ENCODE assay signal across 9 cellular contexts in the genomic region with DNA sequence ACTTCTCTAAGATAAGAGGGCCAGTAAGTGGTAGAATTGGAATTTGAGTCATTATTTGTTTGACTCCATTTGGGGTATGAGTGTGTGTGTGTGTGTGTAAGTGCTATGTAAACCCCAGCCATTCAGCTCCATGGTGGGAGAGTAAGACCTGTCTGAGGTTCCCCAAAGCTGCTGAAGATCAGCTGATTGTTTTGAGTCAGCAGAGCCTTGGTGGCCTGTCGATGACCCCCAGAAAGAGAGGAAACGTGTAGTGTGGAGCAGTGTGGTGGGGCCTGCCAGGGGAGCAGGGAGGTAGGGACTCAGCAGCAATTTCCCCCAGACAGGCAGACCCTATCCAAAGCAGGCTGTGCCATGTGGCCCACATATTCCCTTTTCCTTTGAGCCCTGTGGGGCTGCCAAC. TPM values are rescaled to one million over a fixed set of nuclear protein-coding genes. Genes with fewer than 3 reads are reported as not detected.
DNase-seq lines count a peak whose midpoint lies in the region; ATAC-seq and TF ChIP-seq lines count a peak whose summit lies in the region.
"Had no signal": no experiment of that assay in that cellular context is flagged by ENCODE, and none has a peak within 500 bp of the region (broad histone marks: within the 10 kb centered on the region; RNA-seq: fewer than 3 reads in every experiment).

No MANE protein-coding gene starts in this region.

- peak overlapping the region; percentile 69 for H3K4me2 ChIP-seq in skeletal muscle satellite cell (ENCODE audit: low read length)

- H3K9me3 ChIP-seq in skeletal muscle satellite cell (replicated peaks; ENCODE audit: low read length) (no peaks in the 10 kb centered on the region), prostate gland (no peaks in the 10 kb centered on the region)

- H3K27ac ChIP-seq in prostate gland = peak overlapping the region in 1 of 2 donors; percentile 51

- peak overlapping the region; percentile 46 for H3K9ac ChIP-seq in skeletal muscle satellite cell (ENCODE audit: low read depth, low read length)

- TF ChIP-seq POLR2A in prostate gland (IDR thresholded peaks at IDR 0.05) = no peak

- H3K4me3 ChIP-seq in fibroblast of the aortic adventitia (ENCODE audit: low read depth, low read length) (peak overlapping the region; percentile 47), skeletal muscle satellite cell (ENCODE audit: low read length) (peak overlapping the region; percentile 55), prostate gland (no peak overlapping the region)

- 36% methylated on average over 2 of the region's 2 CpGs for WGBS in prostate gland

- H3K36me3 ChIP-seq in skeletal muscle satellite cell (ENCODE audit: insufficient read depth, low read length) (peaks cover 40% of the 10 kb centered on the region), prostate gland (peaks cover 16 to 17% of the 10 kb centered on the region in 2 donors)

- H3K27me3 ChIP-seq in skeletal muscle satellite cell (ENCODE audit: control insufficient read depth, insufficient read depth, low read length) (no peaks in the 10 kb centered on the region), prostate gland (replicated peaks; ENCODE audit: insufficient read depth) (no peaks in the 10 kb centered on the region)

- DNase-seq in NCI-H226 = peak; percentile 26
- peak; percentile 85 for DNase-seq in fibroblast of the aortic adventitia (ENCODE audit: low read depth)
- no peak for DNase-seq in prostate gland (ENCODE audit: low spot score)
- no peak for DNase-seq in NCI-H345 treated with DMSO at 0.1 percent for 48 hours (lab: John Stamatoyannopoulos, UW; ENCODE audit: unreplicated experiment)
- no peak for DNase-seq in ecto neural progenitor cell (ENCODE audit: low spot score)
- no peak for DNase-seq in amygdala (lab: John Stamatoyannopoulos, UW)
- DNase-seq: T-helper 1 cell had no signal

- H3K4me1 ChIP-seq in skeletal muscle satellite cell (ENCODE audit: control insufficient read depth, insufficient read depth, low read length) (peaks cover 36% of the 10 kb centered on the region), prostate gland (replicated peaks) (peaks cover 13% of the 10 kb centered on the region)

- TF ChIP-seq CTCF in fibroblast of the aortic adventitia (IDR thresholded peaks at IDR 0.05; ENCODE audit: insufficient read depth, low read length) = no peak
- TF ChIP-seq CTCF in prostate gland (IDR thresholded peaks at IDR 0.05) = no peak

- ATAC-seq in GM18511 (IDR thresholded peaks at IDR 0.05; ENCODE audit: unreplicated experiment) = peak; percentile 63

- intact Hi-C loops in prostate gland (cut with DNase I) = no loop called here

RNA-seq across cellular contexts. Expression of gene DVL3, which starts 5.3 kb away (rescaled TPM):
- total RNA-seq in fibroblast of the aortic adventitia (ENCODE audit: low replicate concordance) (28.2 and 66.8 TPM in 2 replicates), prostate gland (10 to 100 TPM; 61.7 to 95.1 TPM)
- 25.9 and 28.6 TPM in 2 replicates for total RNA-seq in skeletal muscle satellite cell (2012; rRNA removed)

RNA-seq across cellular contexts. Expression of gene AP2M1, which starts 14.2 kb away (rescaled TPM):
- total RNA-seq in fibroblast of the aortic adventitia (ENCODE audit: low replicate concordance) (364 and 380 TPM in 2 replicates), prostate gland (100 to 1,000 TPM; 183 to 307 TPM)
- 395 and 485 TPM in 2 replicates for total RNA-seq in skeletal muscle satellite cell (2012; rRNA removed)

RNA-seq across cellular contexts. Expression of gene EIF2B5, which starts 25.3 kb away (rescaled TPM):
- total RNA-seq in fibroblast of the aortic adventitia (ENCODE audit: low replicate concordance) (18.4 and 28.1 TPM in 2 replicates), prostate gland (10 to 100 TPM; 54.9 to 61.5 TPM)
- 21.0 and 23.4 TPM in 2 replicates for total RNA-seq in skeletal muscle satellite cell (2012; rRNA removed)

RNA-seq across cellular contexts. Expression of gene ABCF3, which starts 25.5 kb away (rescaled TPM):
- 32.4 and 49.4 TPM in 2 replicates for total RNA-seq in fibroblast of the aortic adventitia (ENCODE audit: low replicate concordance)
- 32.7 and 37.8 TPM in 2 replicates for total RNA-seq in skeletal muscle satellite cell (2012; rRNA removed)
- 100 to 1,000 TPM in 1 of 2 donors, 10 to 100 TPM in 1; 62.9 to 103 TPM for total RNA-seq in prostate gland

Comparison
In these comparisons a context has a peak if more than half of its experiments do, and no peak if none do; other contexts are left out.
1. DNase-seq: peak in NCI-H226 (single experiment) and fibroblast of the aortic adventitia (single experiment); none in prostate gland (single experiment), NCI-H345 treated with DMSO at 0.1 percent for 48 hours (single experiment), ecto neural progenitor cell (single experiment) and amygdala (0 of 56).
2. H3K4me3 ChIP-seq: peak in fibroblast of the aortic adventitia (single experiment) and skeletal muscle satellite cell (single experiment); none in prostate gland (0 of 2).